8 cellular contexts compared by ENCODE assay signal in genomic region chr13:76586842-76587241, GRCh38.
"Had no signal": no experiment of that assay in that cellular context is flagged by ENCODE, and none has a peak within 500 bp of the region (broad histone marks: within the 10 kb centered on the region; RNA-seq: fewer than 3 reads in every experiment).

No MANE protein-coding gene starts in this region.

- DNase-seq: GDM1, GF-D8 had no signal

- ATAC-seq: GM12878 had no signal

- FAIRE-seq: G401.6, GM12878, GM12891, GM12892, GM18507, GM19239 had no signal

- H3K4me3 ChIP-seq: GM12878 had no signal
